In the genomic region with DNA sequence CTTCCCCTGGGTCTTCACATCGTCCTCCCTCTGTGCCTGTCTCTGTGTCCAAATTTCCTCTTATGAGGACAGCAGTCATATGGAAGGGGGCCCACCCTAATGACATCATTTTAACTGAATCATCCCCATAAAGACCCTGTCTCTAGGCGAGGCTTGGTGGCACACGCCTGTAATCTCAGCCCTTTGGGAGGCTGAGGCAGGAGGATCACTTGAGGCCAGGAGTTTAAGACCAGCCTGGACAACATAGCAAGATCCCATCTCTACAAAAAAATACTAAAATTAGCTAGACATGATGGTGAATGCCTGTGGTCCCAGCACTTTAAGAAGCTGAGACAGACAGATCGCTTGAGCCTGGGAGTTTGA, we compare ENCODE assay signal across 10 cellular contexts. TPM values are rescaled to one million over a fixed set of nuclear protein-coding genes. Genes with fewer than 3 reads are reported as not detected.
DNase-seq lines count a peak whose midpoint lies in the region; ATAC-seq, FAIRE-seq and TF ChIP-seq lines count a peak whose summit lies in the region.
"Had no signal": no experiment of that assay in that cellular context is flagged by ENCODE, and none has a peak within 500 bp of the region (broad histone marks: within the 10 kb centered on the region; RNA-seq: fewer than 3 reads in every experiment).

No MANE protein-coding gene starts in this region.

- H3K4me3 ChIP-seq in CD4-positive, alpha-beta memory T cell (ENCODE audit: low read length in 2 of 2): no peak overlapping the region
- no peak overlapping the region for H3K4me3 ChIP-seq in SJSA1
- H3K4me3 ChIP-seq in esophagus muscularis mucosa: peak overlapping the region; percentile 39 to 55 (median 46)
- H3K4me3 ChIP-seq in retinal pigment epithelial cell (ENCODE audit: low read length): peak overlapping the region; percentile 23

- peaks cover 35 to 71% (median 54%) of the 10 kb centered on the region in 4 donors for H3K4me1 Mint-ChIP-seq in CD4-positive, alpha-beta memory T cell

- no peak for FAIRE-seq in H54 (lab: Jason Lieb, UNC)
- FAIRE-seq: G401.6 had no signal

- CTCF ChIA-PET in CD4-positive, alpha-beta memory T cell (lab: Charles Lee; ENCODE audit: partially characterized antibody): interaction anchor here (1.1 to 2.7 kb wide), 2 partner anchors 12 to 45 kb away, joined by 3 to 12 read pairs; no protein-coding TSS in a partner anchor

- H3K9me3 Mint-ChIP-seq in CD4-positive, alpha-beta memory T cell: peaks cover 0 to 2% (median 0%) of the 10 kb centered on the region in 8 donors

- TF ChIP-seq EP300 in esophagus muscularis mucosa (IDR thresholded peaks at IDR 0.05): no peak

- H3K4me3 Mint-ChIP-seq in CD4-positive, alpha-beta memory T cell: peak overlapping the region in 7 of 8 donors; percentile 65 to 97 (median 73)

- H3K27me3 Mint-ChIP-seq in CD4-positive, alpha-beta memory T cell: no peaks in the 10 kb centered on the region

- no peaks in the 10 kb centered on the region for H3K9me3 ChIP-seq in CD4-positive, alpha-beta memory T cell (ENCODE audit: control insufficient read depth in 1 of 2, low read length in 2 of 2)
- H3K9me3 ChIP-seq in SJSA1 (replicated peaks) (no peaks in the 10 kb centered on the region), esophagus muscularis mucosa (no peaks in the 10 kb centered on the region)

- peaks cover 0 to 24% of the 10 kb centered on the region in 2 donors for H3K36me3 Mint-ChIP-seq in CD4-positive, alpha-beta memory T cell

- H3K4me1 ChIP-seq in CD4-positive, alpha-beta memory T cell (ENCODE audit: insufficient read depth, low read length): peaks cover 47% of the 10 kb centered on the region
- H3K4me1 ChIP-seq in SJSA1 (replicated peaks) (peaks cover 40% of the 10 kb centered on the region), esophagus muscularis mucosa (peaks cover 53 to 82% (median 78%) of the 10 kb centered on the region in 4 donors)

- no peaks in the 10 kb centered on the region for H3K36me3 ChIP-seq in CD4-positive, alpha-beta memory T cell (ENCODE audit: insufficient read depth, low read length)
- H3K36me3 ChIP-seq in SJSA1 (peaks cover 31% of the 10 kb centered on the region), esophagus muscularis mucosa (peaks cover 0 to 7% (median 0%) of the 10 kb centered on the region in 4 donors)

- no peak for DNase-seq in CD4-positive, alpha-beta memory T cell
- DNase-seq in SJSA1 (ENCODE audit: low read depth in 1 of 2, low spot score in 2 of 2): no peak
- no peak for DNase-seq in esophagus muscularis mucosa (ENCODE audit: extremely low spot score)
- no peak for DNase-seq in retinal pigment epithelial cell (ENCODE audit: low read depth)
- no peak for DNase-seq in H54 (ENCODE audit: insufficient read length, low spot score)
- no peak for DNase-seq in NCI-H2081 treated with DMSO at 0.1 percent for 48 hours (lab: John Stamatoyannopoulos, UW)
- DNase-seq: Kasumi-1 had no signal

- TF ChIP-seq POLR2A in esophagus muscularis mucosa (IDR thresholded peaks at IDR 0.05; ENCODE audit: low read depth) (no peak), H54 (IDR thresholded peaks at IDR 0.05; ENCODE audit: low read depth, low read length) (no peak)

- intact Hi-C loops in CD4-positive, alpha-beta memory T cell (cut with micrococcal nuclease): no loop called here
- intact Hi-C loops in esophagus muscularis mucosa (cut with DNase I): no loop called here

- POLR2A ChIA-PET in CD4-positive, alpha-beta memory T cell (lab: Charles Lee; ENCODE audit: partially characterized antibody): interaction anchor here (2.3 kb wide), 2 partner anchors 45 to 104 kb away, joined by 6 to 14 read pairs; no protein-coding TSS in a partner anchor

- H3K27ac Mint-ChIP-seq in CD4-positive, alpha-beta memory T cell: peak overlapping the region; percentile 7 to 92 (median 88)

- WGBS in esophagus muscularis mucosa: 73% methylated on average over 3 of the region's 4 CpGs

- no peak for ATAC-seq in GM18502 (IDR thresholded peaks at IDR 0.05; ENCODE audit: poor library complexity, unreplicated experiment)
- ATAC-seq in GM19351 (IDR thresholded peaks at IDR 0.05; ENCODE audit: unreplicated experiment): no peak

- no peaks in the 10 kb centered on the region for H3K27me3 ChIP-seq in CD4-positive, alpha-beta memory T cell (ENCODE audit: insufficient read depth, low read length)
- H3K27me3 ChIP-seq in SJSA1 (replicated peaks): no peaks in the 10 kb centered on the region
- H3K27me3 ChIP-seq in esophagus muscularis mucosa: no peaks in the 10 kb centered on the region

- no peak overlapping the region for H3K27ac ChIP-seq in CD4-positive, alpha-beta memory T cell (ENCODE audit: low read depth, low read length)
- H3K27ac ChIP-seq in SJSA1 (peak overlapping the region; percentile 87), esophagus muscularis mucosa (replicated peaks in 1 of 4) (peak overlapping the region; percentile 86 to 89 (median 88))

- TF ChIP-seq CTCF in esophagus muscularis mucosa (IDR thresholded peaks at IDR 0.05) (no peak), retinal pigment epithelial cell (conservative IDR thresholded peaks at IDR 0.05; ENCODE audit: low read depth, low read length) (no peak)

RNA-seq across cellular contexts. Expression of a gene that starts 4.8 kb away (rescaled TPM):
- total RNA-seq in CD4-positive, alpha-beta memory T cell: 100 to 1,000 TPM; 176 to 181 TPM
- polyA plus RNA-seq in CD4-positive, alpha-beta memory T cell: 10 to 100 TPM in 1 of 2 donors, 1 to 10 TPM in 1; 1.3 to 25.8 TPM
- total RNA-seq in SJSA1 (2014; rRNA removed; shearing (Covaris generic)): 26.7 and 39.9 TPM in 2 replicates
- total RNA-seq in esophagus muscularis mucosa: 10 to 100 TPM; 52.6 to 73.3 (median 57.7) TPM

RNA-seq across cellular contexts. Expression of a gene that starts 5.2 kb away (rescaled TPM):
- 10 to 100 TPM; 20.0 to 20.9 TPM for total RNA-seq in CD4-positive, alpha-beta memory T cell
- 10 to 100 TPM in 1 of 2 donors, 1 to 10 TPM in 1; 5.7 to 11.2 TPM for polyA plus RNA-seq in CD4-positive, alpha-beta memory T cell
- total RNA-seq in SJSA1 (2014; rRNA removed; shearing (Covaris generic)): 19.1 and 21.5 TPM in 2 replicates
- 1 to 10 TPM; 3.3 to 6.6 (median 4.6) TPM for total RNA-seq in esophagus muscularis mucosa

RNA-seq across cellular contexts. Expression of a gene that starts 53.8 kb away (rescaled TPM):
- 1 to 10 TPM; 2.0 to 3.0 TPM for total RNA-seq in CD4-positive, alpha-beta memory T cell
- under 1 TPM; 0.88 to 0.96 TPM for polyA plus RNA-seq in CD4-positive, alpha-beta memory T cell
- 0.34 and 1.3 TPM in 2 replicates for total RNA-seq in SJSA1 (2014; rRNA removed; shearing (Covaris generic))
- total RNA-seq in esophagus muscularis mucosa: 10 to 100 TPM in 3 of 4 donors, 1 to 10 TPM in 1; 9.6 to 21.0 (median 13.0) TPM

Comparison
In these comparisons a context has a peak if more than half of its experiments do, and no peak if none do; other contexts are left out.
1. H3K4me3 ChIP-seq: peak in esophagus muscularis mucosa (4 of 4) and retinal pigment epithelial cell (single experiment); none in CD4-positive, alpha-beta memory T cell (0 of 2) and SJSA1 (single experiment).